Comparison of ENCODE assay signal across 8 cellular contexts in genomic region chr10:52488606-52489485, GRCh38.
DNase-seq lines count a peak whose midpoint lies in the region; ATAC-seq and TF ChIP-seq lines count a peak whose summit lies in the region.

No MANE protein-coding gene starts in this region.

- no peaks in the 10 kb centered on the region for H3K9me3 ChIP-seq in mucosa of descending colon
- H3K9me3 ChIP-seq in CD4-positive, alpha-beta memory T cell (ENCODE audit: control insufficient read depth in 1 of 2, low read length in 2 of 2), result no peaks in the 10 kb centered on the region

- no peak overlapping the region for H3K4me3 Mint-ChIP-seq in chondrocyte (ENCODE audit: unreplicated experiment)
- no peak overlapping the region for H3K4me3 Mint-ChIP-seq in CD4-positive, alpha-beta memory T cell

- ATAC-seq in mucosa of descending colon (no peak), HG03439 (IDR thresholded peaks at IDR 0.05; ENCODE audit: unreplicated experiment) (no peak)

- no peak overlapping the region for H3K4me3 ChIP-seq in mucosa of descending colon
- no peak overlapping the region for H3K4me3 ChIP-seq in CD4-positive, alpha-beta memory T cell (ENCODE audit: low read length in 2 of 2)

- TF ChIP-seq CTCF in chondrocyte (IDR thresholded peaks at IDR 0.05), result peak; percentile 93
- peak; percentile 26 for TF ChIP-seq CTCF in mucosa of descending colon (IDR thresholded peaks at IDR 0.05)

- H3K36me3 ChIP-seq in mucosa of descending colon (ENCODE audit: low read depth), result no peaks in the 10 kb centered on the region
- no peaks in the 10 kb centered on the region for H3K36me3 ChIP-seq in CD4-positive, alpha-beta memory T cell (ENCODE audit: insufficient read depth, low read length)

- H3K4me1 Mint-ChIP-seq in chondrocyte (ENCODE audit: low read depth), result peaks cover 62% of the 10 kb centered on the region
- no peaks in the 10 kb centered on the region for H3K4me1 Mint-ChIP-seq in CD4-positive, alpha-beta memory T cell

- peak overlapping the region; percentile 81 for H3K27ac Mint-ChIP-seq in chondrocyte (ENCODE audit: unreplicated experiment)
- no peak overlapping the region for H3K27ac Mint-ChIP-seq in CD4-positive, alpha-beta memory T cell

- no peak overlapping the region for H3K27ac ChIP-seq in CD4-positive, alpha-beta memory T cell (ENCODE audit: low read depth, low read length)

- no peaks in the 10 kb centered on the region for H3K9me3 Mint-ChIP-seq in chondrocyte (ENCODE audit: low read depth)
- H3K9me3 Mint-ChIP-seq in CD4-positive, alpha-beta memory T cell, result peaks cover 0 to 15% (median 2%) of the 10 kb centered on the region in 8 donors

- CTCF ChIA-PET in CD4-positive, alpha-beta memory T cell (lab: Charles Lee; ENCODE audit: partially characterized antibody), result no interaction called here

- H3K27me3 ChIP-seq in CD4-positive, alpha-beta memory T cell (ENCODE audit: insufficient read depth, low read length), result no peaks in the 10 kb centered on the region

- intact Hi-C loops in mucosa of descending colon (cut with DNase I, micrococcal nuclease), result loop anchor here in 1 of 2 donors (10.0 kb wide), 1 partner anchor 174 kb away; the partner anchor contains the start of gene DKK1
- intact Hi-C loops in CD4-positive, alpha-beta memory T cell (cut with micrococcal nuclease), result no loop called here

- no peaks in the 10 kb centered on the region for H3K27me3 Mint-ChIP-seq in chondrocyte (ENCODE audit: low read depth)
- H3K27me3 Mint-ChIP-seq in CD4-positive, alpha-beta memory T cell, result no peaks in the 10 kb centered on the region

- no peaks in the 10 kb centered on the region for H3K4me1 ChIP-seq in mucosa of descending colon (ENCODE audit: low read depth)
- H3K4me1 ChIP-seq in CD4-positive, alpha-beta memory T cell (ENCODE audit: insufficient read depth, low read length), result no peaks in the 10 kb centered on the region

- peak; percentile 79 for DNase-seq in ELR (ENCODE audit: low read depth)
- peak; percentile 64 for DNase-seq in LHCN-M2 (ENCODE audit: low read depth)
- no peak for DNase-seq in chondrocyte (ENCODE audit: low spot score)
- peak in 1 of 3 donors; percentile 26 for DNase-seq in mucosa of descending colon
- no peak for DNase-seq in NCI-H2171 (lab: John Stamatoyannopoulos, UW)
- no peak for DNase-seq in cortex of kidney (lab: John Stamatoyannopoulos, UW)
- no peak for DNase-seq in CD4-positive, alpha-beta memory T cell

- POLR2A ChIA-PET in CD4-positive, alpha-beta memory T cell (lab: Charles Lee; ENCODE audit: partially characterized antibody), result no interaction called here

- H3K36me3 Mint-ChIP-seq in chondrocyte (ENCODE audit: low read depth), result no peaks in the 10 kb centered on the region
- no peaks in the 10 kb centered on the region for H3K36me3 Mint-ChIP-seq in CD4-positive, alpha-beta memory T cell

Comparison
In these comparisons a context has a peak if more than half of its experiments do, and no peak if none do; other contexts are left out.
1. DNase-seq: peak in ELR (single experiment) and LHCN-M2 (single experiment); none in chondrocyte (single experiment), NCI-H2171 (single experiment), cortex of kidney (single experiment) and CD4-positive, alpha-beta memory T cell (0 of 5).